In genomic region chr3:188947401-188947982, GRCh38 we compare ENCODE assay signal across 8 cellular contexts.
DNase-seq lines count a peak whose midpoint lies in the region; ATAC-seq and TF ChIP-seq lines count a peak whose summit lies in the region.

No MANE protein-coding gene starts in this region.

- H3K9me3 ChIP-seq in BLaER1 treated with 17β-estradiol and CSF1 and Interleukin-3, amounts not matched to agents 10 nM and 100 nM (replicated peaks in 1 of 11), result peaks cover 0 to 28% (median 0%) of the 10 kb centered on the region in 11 experiments; a peak in 9 of 22 replicates
- no peaks in the 10 kb centered on the region for H3K9me3 ChIP-seq in HUES6 (ENCODE audit: control insufficient read depth, insufficient read depth, low read depth, low read length)
- H3K9me3 ChIP-seq in NT2/D1 (ENCODE audit: insufficient read depth, low read length), result no peaks in the 10 kb centered on the region
- H3K9me3 ChIP-seq in smooth muscle cell (replicated peaks; ENCODE audit: low read depth), result no peaks in the 10 kb centered on the region

- no peaks in the 10 kb centered on the region for H3F3A ChIP-seq in smooth muscle cell (ENCODE audit: low read depth)

- H3K36me3 ChIP-seq in BLaER1 treated with 17β-estradiol and CSF1 and Interleukin-3, amounts not matched to agents 10 nM and 100 nM, result peaks cover 0 to 7% (median 0%) of the 10 kb centered on the region in 11 experiments; a peak in 2 of 22 replicates
- H3K36me3 ChIP-seq in HUES6 (ENCODE audit: control insufficient read depth, insufficient read depth, low read length), result no peaks in the 10 kb centered on the region
- no peaks in the 10 kb centered on the region for H3K36me3 ChIP-seq in NT2/D1 (ENCODE audit: insufficient read depth, insufficient read length, low read length)
- no peaks in the 10 kb centered on the region for H3K36me3 ChIP-seq in smooth muscle cell (ENCODE audit: low read depth)

- peak overlapping the region in 6 of 11 experiments; percentile 25 to 97 (median 85); a peak in 11 of 22 replicates for H3K27ac ChIP-seq in BLaER1 treated with 17β-estradiol and CSF1 and Interleukin-3, amounts not matched to agents 10 nM and 100 nM
- H3K27ac ChIP-seq in HUES6 (ENCODE audit: low read depth, low read length), result 0 out of 2 replicates have a peak overlapping the region, but pooled peaks have one; percentile 92
- peak overlapping the region; percentile 66 for H3K27ac ChIP-seq in smooth muscle cell (ENCODE audit: low read depth)

- H3K4me2 ChIP-seq in BLaER1 treated with 17β-estradiol and CSF1 and Interleukin-3, amounts not matched to agents 10 nM and 100 nM, result peak overlapping the region; percentile 65 to 87 (median 74)
- peak overlapping the region; percentile 81 for H3K4me2 ChIP-seq in smooth muscle cell

- intact Hi-C loops in left colon (cut with DNase I, micrococcal nuclease), result no loop called here

- TF ChIP-seq CTCF in smooth muscle cell (IDR thresholded peaks at IDR 0.05; ENCODE audit: borderline replicate concordance, insufficient read depth, poor library complexity, severe bottlenecking), result peak; percentile 15

- no peaks in the 10 kb centered on the region for H3K27me3 ChIP-seq in BLaER1 treated with 17β-estradiol and CSF1 and Interleukin-3, amounts not matched to agents 10 nM and 100 nM
- H3K27me3 ChIP-seq in HUES6 (ENCODE audit: control insufficient read depth, insufficient read depth, low read length) (0 out of 2 replicates have a peak, but pooled peaks cover 3% of the 10 kb centered on the region), NT2/D1 (ENCODE audit: insufficient read depth, insufficient read length) (peaks cover 5% of the 10 kb centered on the region), smooth muscle cell (ENCODE audit: low read depth) (no peaks in the 10 kb centered on the region)

- H3K9ac ChIP-seq in BLaER1 treated with 17β-estradiol and CSF1 and Interleukin-3, amounts not matched to agents 10 nM and 100 nM, result peak overlapping the region in 10 of 11 experiments; percentile 26 to 86 (median 54); a peak in 14 of 22 replicates
- H3K9ac ChIP-seq in HUES6 (ENCODE audit: low read length), result peak overlapping the region; percentile 63
- H3K9ac ChIP-seq in NT2/D1 (ENCODE audit: insufficient read length, low read depth), result peak overlapping the region; percentile 76
- no peak overlapping the region for H3K9ac ChIP-seq in smooth muscle cell (ENCODE audit: low read depth)

- DNase-seq in NT2/D1 (ENCODE audit: low read depth, low spot score) (peak; percentile 88), dermis blood vessel endothelial cell (peak; percentile 83), left colon (peak; percentile 82 to 85), smooth muscle cell (lab: John Stamatoyannopoulos, UW; ENCODE audit: unreplicated experiment) (peak; percentile 61)
- DNase-seq in activated effector memory CD4-positive, alpha-beta T cell treated with anti-CD3 and anti-CD28 coated beads, Interleukin-2, amount 50 U/mL, for 16 hours, result no peak

- peak overlapping the region; percentile 29 to 59 (median 44); a peak in 18 of 20 replicates for H3K4me3 ChIP-seq in BLaER1 treated with 17β-estradiol and CSF1 and Interleukin-3, amounts not matched to agents 10 nM and 100 nM
- H3K4me3 ChIP-seq in HUES6 (ENCODE audit: low read depth, low read length) (peak overlapping the region; percentile 83), NT2/D1 (ENCODE audit: insufficient read length, low read depth) (peak overlapping the region; percentile 60), smooth muscle cell (peak overlapping the region; percentile 47)

- H2AFZ ChIP-seq in smooth muscle cell (ENCODE audit: low read depth), result peak overlapping the region; percentile 31

- no peaks in the 10 kb centered on the region for H3K79me2 ChIP-seq in smooth muscle cell (ENCODE audit: low read depth)

- peaks cover 19 to 100% (median 44%) of the 10 kb centered on the region in 10 experiments for H3K4me1 ChIP-seq in BLaER1 treated with 17β-estradiol and CSF1 and Interleukin-3, amounts not matched to agents 10 nM and 100 nM
- peaks cover 21% of the 10 kb centered on the region for H3K4me1 ChIP-seq in HUES6 (ENCODE audit: control insufficient read depth, insufficient read depth, low read length)
- peaks cover 6% of the 10 kb centered on the region for H3K4me1 ChIP-seq in NT2/D1 (ENCODE audit: insufficient read depth, insufficient read length)
- no peaks in the 10 kb centered on the region for H3K4me1 ChIP-seq in smooth muscle cell (ENCODE audit: low read depth)

- peak; percentile 92 for ATAC-seq in left colon
- no peak for ATAC-seq in HG03342 (IDR thresholded peaks at IDR 0.05; ENCODE audit: unreplicated experiment)

- 5% methylated on average over 30 of the region's 33 CpGs for WGBS in smooth muscle cell (ENCODE audit: low lambda C conversion rate)

- H4K20me1 ChIP-seq in BLaER1 treated with 17β-estradiol and CSF1 and Interleukin-3, amounts not matched to agents 10 nM and 100 nM, result no peaks in the 10 kb centered on the region
- no peaks in the 10 kb centered on the region for H4K20me1 ChIP-seq in smooth muscle cell (ENCODE audit: low read depth)
